Comparison of ENCODE assay signal across 1 cellular context in the genomic region with DNA sequence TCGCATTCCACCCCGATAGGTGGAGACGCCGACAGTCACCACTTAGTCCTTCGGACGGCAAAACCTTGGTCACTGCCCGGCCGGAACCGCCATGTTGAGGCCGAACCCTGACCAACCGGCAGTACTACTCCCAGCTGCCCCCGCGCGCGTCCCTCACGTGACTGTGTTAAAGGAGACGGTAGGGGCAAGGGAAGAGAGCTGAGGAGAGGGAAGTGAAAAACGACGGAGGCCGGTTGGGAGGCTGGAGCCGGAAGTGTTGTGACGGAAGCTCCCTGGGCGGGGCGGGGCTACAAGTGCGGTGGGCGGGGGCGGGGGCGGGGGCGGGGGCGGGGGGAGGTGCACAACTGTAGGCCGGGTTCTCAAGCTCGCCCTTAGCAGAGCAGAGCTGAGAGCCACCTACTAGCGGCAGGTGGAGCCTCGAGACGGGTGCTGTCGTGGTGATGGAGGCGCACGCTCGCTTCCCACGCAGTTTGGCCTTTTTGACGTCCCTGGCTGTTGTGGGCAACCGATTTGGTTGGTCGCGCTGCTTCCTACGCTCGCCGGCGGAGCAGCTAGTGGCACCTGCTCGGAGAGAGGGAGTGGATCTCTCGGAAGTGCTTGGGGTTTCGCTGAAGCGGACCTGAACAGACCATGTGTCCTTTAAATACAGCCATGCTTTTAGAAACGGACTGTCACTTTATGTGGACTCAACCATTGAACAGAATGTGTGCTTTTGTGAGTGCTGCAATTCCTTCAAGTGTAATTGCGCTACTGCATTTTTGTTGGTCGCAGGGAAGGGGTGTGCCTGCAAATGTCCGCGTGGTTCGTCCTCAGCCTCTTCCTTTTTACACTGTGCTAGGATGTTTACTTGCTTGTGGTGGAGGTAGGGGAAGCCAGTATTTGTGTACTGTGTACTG.
A peak's percentile ranks its signal among the peaks of the same experiment; 100 is the strongest.
TF ChIP-seq lines count a peak whose summit lies in the region.

A gene with protein sequence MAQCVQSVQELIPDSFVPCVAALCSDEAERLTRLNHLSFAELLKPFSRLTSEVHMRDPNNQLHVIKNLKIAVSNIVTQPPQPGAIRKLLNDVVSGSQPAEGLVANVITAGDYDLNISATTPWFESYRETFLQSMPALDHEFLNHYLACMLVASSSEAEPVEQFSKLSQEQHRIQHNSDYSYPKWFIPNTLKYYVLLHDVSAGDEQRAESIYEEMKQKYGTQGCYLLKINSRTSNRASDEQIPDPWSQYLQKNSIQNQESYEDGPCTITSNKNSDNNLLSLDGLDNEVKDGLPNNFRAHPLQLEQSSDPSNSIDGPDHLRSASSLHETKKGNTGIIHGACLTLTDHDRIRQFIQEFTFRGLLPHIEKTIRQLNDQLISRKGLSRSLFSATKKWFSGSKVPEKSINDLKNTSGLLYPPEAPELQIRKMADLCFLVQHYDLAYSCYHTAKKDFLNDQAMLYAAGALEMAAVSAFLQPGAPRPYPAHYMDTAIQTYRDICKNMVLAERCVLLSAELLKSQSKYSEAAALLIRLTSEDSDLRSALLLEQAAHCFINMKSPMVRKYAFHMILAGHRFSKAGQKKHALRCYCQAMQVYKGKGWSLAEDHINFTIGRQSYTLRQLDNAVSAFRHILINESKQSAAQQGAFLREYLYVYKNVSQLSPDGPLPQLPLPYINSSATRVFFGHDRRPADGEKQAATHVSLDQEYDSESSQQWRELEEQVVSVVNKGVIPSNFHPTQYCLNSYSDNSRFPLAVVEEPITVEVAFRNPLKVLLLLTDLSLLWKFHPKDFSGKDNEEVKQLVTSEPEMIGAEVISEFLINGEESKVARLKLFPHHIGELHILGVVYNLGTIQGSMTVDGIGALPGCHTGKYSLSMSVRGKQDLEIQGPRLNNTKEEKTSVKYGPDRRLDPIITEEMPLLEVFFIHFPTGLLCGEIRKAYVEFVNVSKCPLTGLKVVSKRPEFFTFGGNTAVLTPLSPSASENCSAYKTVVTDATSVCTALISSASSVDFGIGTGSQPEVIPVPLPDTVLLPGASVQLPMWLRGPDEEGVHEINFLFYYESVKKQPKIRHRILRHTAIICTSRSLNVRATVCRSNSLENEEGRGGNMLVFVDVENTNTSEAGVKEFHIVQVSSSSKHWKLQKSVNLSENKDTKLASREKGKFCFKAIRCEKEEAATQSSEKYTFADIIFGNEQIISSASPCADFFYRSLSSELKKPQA (N-terminal part only) (minus strand): TSS at position 130 of the 896 bp plus-strand sequence. CDS start 364 bp downstream, outside the sequence.

TF ChIP-seq in HepG2, 621 proteins besides CTCF, POLR2A, EP300 and RAD21 (continued from another document and continues in another):
- TF ChIP-seq, protein P1, sequence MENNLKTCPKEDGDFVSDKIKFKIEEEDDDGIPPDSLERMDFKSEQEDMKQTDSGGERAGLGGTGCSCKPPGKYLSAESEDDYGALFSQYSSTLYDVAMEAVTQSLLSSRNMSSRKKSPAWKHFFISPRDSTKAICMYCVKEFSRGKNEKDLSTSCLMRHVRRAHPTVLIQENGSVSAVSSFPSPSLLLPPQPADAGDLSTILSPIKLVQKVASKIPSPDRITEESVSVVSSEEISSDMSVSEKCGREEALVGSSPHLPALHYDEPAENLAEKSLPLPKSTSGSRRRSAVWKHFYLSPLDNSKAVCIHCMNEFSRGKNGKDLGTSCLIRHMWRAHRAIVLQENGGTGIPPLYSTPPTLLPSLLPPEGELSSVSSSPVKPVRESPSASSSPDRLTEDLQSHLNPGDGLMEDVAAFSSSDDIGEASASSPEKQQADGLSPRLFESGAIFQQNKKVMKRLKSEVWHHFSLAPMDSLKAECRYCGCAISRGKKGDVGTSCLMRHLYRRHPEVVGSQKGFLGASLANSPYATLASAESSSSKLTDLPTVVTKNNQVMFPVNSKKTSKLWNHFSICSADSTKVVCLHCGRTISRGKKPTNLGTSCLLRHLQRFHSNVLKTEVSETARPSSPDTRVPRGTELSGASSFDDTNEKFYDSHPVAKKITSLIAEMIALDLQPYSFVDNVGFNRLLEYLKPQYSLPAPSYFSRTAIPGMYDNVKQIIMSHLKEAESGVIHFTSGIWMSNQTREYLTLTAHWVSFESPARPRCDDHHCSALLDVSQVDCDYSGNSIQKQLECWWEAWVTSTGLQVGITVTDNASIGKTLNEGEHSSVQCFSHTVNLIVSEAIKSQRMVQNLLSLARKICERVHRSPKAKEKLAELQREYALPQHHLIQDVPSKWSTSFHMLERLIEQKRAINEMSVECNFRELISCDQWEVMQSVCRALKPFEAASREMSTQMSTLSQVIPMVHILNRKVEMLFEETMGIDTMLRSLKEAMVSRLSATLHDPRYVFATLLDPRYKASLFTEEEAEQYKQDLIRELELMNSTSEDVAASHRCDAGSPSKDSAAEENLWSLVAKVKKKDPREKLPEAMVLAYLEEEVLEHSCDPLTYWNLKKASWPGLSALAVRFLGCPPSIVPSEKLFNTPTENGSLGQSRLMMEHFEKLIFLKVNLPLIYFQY (CRISPR knock-in tag; IDR thresholded peaks at IDR 0.05; ENCODE audit: borderline replicate concordance), result 0 out of 2 replicates have a peak, but pooled peaks have one; percentile 6
- TF ChIP-seq NFE2L1 (CRISPR knock-in tag; IDR thresholded peaks at IDR 0.05; ENCODE audit: borderline replicate concordance), result no peak
- TF ChIP-seq HMGA1 (CRISPR knock-in tag; conservative IDR thresholded peaks at IDR 0.05), result no peak
- no peak for TF ChIP-seq ZNF703 (CRISPR knock-in tag; IDR thresholded peaks at IDR 0.05; ENCODE audit: borderline replicate concordance)
- no peak for TF ChIP-seq SCMH1 (CRISPR knock-in tag; IDR thresholded peaks at IDR 0.05; ENCODE audit: borderline replicate concordance)
- TF ChIP-seq, protein P2, sequence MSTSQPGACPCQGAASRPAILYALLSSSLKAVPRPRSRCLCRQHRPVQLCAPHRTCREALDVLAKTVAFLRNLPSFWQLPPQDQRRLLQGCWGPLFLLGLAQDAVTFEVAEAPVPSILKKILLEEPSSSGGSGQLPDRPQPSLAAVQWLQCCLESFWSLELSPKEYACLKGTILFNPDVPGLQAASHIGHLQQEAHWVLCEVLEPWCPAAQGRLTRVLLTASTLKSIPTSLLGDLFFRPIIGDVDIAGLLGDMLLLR (CRISPR knock-in tag; IDR thresholded peaks at IDR 0.05), result peak; percentile 88
- TF ChIP-seq, protein P3, sequence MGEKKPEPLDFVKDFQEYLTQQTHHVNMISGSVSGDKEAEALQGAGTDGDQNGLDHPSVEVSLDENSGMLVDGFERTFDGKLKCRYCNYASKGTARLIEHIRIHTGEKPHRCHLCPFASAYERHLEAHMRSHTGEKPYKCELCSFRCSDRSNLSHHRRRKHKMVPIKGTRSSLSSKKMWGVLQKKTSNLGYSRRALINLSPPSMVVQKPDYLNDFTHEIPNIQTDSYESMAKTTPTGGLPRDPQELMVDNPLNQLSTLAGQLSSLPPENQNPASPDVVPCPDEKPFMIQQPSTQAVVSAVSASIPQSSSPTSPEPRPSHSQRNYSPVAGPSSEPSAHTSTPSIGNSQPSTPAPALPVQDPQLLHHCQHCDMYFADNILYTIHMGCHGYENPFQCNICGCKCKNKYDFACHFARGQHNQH (CRISPR knock-in tag; IDR thresholded peaks at IDR 0.05), result no peak
- no peak for TF ChIP-seq ZSCAN12 (CRISPR knock-in tag; IDR thresholded peaks at IDR 0.05)
- 0 out of 2 replicates have a peak, but pooled peaks have one; percentile 26 for TF ChIP-seq TMF1 (CRISPR knock-in tag; IDR thresholded peaks at IDR 0.05; ENCODE audit: low read depth)
- TF ChIP-seq TOPORS (CRISPR knock-in tag; IDR thresholded peaks at IDR 0.05), result no peak
- TF ChIP-seq ZNF326 (CRISPR knock-in tag; IDR thresholded peaks at IDR 0.05; ENCODE audit: borderline replicate concordance), result no peak
- TF ChIP-seq ZNF589 (CRISPR knock-in tag; conservative IDR thresholded peaks at IDR 0.05), result peak; percentile 24; the same call in 1 of the 2 replicates
- TF ChIP-seq, protein P4, sequence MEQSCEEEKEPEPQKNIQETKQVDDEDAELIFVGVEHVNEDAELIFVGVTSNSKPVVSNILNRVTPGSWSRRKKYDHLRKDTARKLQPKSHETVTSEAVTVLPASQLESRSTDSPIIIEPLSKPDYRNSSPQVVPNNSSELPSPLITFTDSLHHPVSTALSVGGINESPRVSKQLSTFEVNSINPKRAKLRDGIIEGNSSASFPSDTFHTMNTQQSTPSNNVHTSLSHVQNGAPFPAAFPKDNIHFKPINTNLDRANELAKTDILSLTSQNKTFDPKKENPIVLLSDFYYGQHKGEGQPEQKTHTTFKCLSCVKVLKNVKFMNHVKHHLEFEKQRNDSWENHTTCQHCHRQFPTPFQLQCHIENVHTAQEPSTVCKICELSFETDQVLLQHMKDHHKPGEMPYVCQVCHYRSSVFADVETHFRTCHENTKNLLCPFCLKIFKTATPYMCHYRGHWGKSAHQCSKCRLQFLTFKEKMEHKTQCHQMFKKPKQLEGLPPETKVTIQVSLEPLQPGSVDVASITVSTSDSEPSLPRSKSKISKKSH (CRISPR knock-in tag; IDR thresholded peaks at IDR 0.05; ENCODE audit: borderline replicate concordance), result no peak; the same call in 1 of the 2 replicates
- TF ChIP-seq SRSF4 (IDR thresholded peaks at IDR 0.05; ENCODE audit: low read depth, low read length, poor library complexity, severe bottlenecking), result no peak
- peak; percentile 93 for TF ChIP-seq CBX1 (IDR thresholded peaks at IDR 0.05; ENCODE audit: low read depth)
- TF ChIP-seq FOXK2 (IDR thresholded peaks at IDR 0.05), result no peak
- TF ChIP-seq NR2F1 (CRISPR knock-in tag; IDR thresholded peaks at IDR 0.05), result no peak
- TF ChIP-seq, protein P5, sequence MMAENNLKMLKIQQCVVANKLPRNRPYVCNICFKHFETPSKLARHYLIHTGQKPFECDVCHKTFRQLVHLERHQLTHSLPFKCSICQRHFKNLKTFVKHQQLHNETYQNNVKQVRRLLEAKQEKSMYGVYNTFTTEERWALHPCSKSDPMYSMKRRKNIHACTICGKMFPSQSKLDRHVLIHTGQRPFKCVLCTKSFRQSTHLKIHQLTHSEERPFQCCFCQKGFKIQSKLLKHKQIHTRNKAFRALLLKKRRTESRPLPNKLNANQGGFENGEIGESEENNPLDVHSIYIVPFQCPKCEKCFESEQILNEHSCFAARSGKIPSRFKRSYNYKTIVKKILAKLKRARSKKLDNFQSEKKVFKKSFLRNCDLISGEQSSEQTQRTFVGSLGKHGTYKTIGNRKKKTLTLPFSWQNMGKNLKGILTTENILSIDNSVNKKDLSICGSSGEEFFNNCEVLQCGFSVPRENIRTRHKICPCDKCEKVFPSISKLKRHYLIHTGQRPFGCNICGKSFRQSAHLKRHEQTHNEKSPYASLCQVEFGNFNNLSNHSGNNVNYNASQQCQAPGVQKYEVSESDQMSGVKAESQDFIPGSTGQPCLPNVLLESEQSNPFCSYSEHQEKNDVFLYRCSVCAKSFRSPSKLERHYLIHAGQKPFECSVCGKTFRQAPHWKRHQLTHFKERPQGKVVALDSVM (CRISPR knock-in tag; IDR thresholded peaks at IDR 0.05), result peak; percentile 94
- TF ChIP-seq, protein P6, sequence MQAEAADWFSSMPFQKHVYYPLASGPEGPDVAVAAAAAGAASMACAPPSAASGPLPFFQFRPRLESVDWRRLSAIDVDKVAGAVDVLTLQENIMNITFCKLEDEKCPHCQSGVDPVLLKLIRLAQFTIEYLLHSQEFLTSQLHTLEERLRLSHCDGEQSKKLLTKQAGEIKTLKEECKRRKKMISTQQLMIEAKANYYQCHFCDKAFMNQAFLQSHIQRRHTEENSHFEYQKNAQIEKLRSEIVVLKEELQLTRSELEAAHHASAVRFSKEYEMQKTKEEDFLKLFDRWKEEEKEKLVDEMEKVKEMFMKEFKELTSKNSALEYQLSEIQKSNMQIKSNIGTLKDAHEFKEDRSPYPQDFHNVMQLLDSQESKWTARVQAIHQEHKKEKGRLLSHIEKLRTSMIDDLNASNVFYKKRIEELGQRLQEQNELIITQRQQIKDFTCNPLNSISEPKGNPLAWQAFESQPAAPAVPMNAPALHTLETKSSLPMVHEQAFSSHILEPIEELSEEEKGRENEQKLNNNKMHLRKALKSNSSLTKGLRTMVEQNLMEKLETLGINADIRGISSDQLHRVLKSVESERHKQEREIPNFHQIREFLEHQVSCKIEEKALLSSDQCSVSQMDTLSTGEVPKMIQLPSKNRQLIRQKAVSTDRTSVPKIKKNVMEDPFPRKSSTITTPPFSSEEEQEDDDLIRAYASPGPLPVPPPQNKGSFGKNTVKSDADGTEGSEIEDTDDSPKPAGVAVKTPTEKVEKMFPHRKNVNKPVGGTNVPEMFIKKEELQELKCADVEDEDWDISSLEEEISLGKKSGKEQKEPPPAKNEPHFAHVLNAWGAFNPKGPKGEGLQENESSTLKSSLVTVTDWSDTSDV (CRISPR knock-in tag; IDR thresholded peaks at IDR 0.05), result 0 out of 2 replicates have a peak, but pooled peaks have one; percentile 51
- peak; percentile 86 for TF ChIP-seq CENPT (CRISPR knock-in tag; IDR thresholded peaks at IDR 0.05; ENCODE audit: low read depth)
- peak; percentile 94 for TF ChIP-seq ASH2L (IDR thresholded peaks at IDR 0.05; ENCODE audit: insufficient read length, low read depth, low read length)
- 0 out of 2 replicates have a peak, but pooled peaks have one; percentile 12 for TF ChIP-seq GLI4 (CRISPR knock-in tag; IDR thresholded peaks at IDR 0.05; ENCODE audit: borderline replicate concordance)
- TF ChIP-seq, protein P7, sequence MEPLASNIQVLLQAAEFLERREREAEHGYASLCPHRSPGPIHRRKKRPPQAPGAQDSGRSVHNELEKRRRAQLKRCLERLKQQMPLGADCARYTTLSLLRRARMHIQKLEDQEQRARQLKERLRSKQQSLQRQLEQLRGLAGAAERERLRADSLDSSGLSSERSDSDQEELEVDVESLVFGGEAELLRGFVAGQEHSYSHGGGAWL (CRISPR knock-in tag; IDR thresholded peaks at IDR 0.05), result peak; percentile 79
- no peak; the same call in 1 of the 2 replicates for TF ChIP-seq WIZ (CRISPR knock-in tag; IDR thresholded peaks at IDR 0.05)
- TF ChIP-seq ZBTB21 (CRISPR knock-in tag; IDR thresholded peaks at IDR 0.05), result no peak
- TF ChIP-seq, protein P8, sequence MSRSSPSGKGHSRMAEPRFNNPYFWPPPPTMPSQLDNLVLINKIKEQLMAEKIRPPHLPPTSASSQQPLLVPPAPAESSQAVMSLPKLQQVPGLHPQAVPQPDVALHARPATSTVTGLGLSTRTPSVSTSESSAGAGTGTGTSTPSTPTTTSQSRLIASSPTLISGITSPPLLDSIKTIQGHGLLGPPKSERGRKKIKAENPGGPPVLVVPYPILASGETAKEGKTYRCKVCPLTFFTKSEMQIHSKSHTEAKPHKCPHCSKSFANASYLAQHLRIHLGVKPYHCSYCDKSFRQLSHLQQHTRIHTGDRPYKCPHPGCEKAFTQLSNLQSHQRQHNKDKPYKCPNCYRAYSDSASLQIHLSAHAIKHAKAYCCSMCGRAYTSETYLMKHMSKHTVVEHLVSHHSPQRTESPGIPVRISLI (CRISPR knock-in tag; IDR thresholded peaks at IDR 0.05; ENCODE audit: borderline replicate concordance), result no peak; the same call in 1 of the 2 replicates
- TF ChIP-seq NFIC (IDR thresholded peaks at IDR 0.05; ENCODE audit: low read length), result no peak; the same call in 1 of the 2 replicates
- TF ChIP-seq MEIS1 (CRISPR knock-in tag; IDR thresholded peaks at IDR 0.05; ENCODE audit: borderline replicate concordance), result 0 out of 2 replicates have a peak, but pooled peaks have one; percentile 36
- TF ChIP-seq CEBPG (CRISPR knock-in tag; IDR thresholded peaks at IDR 0.05), result 0 out of 2 replicates have a peak, but pooled peaks have one; percentile 8
- TF ChIP-seq RARG (CRISPR knock-in tag; IDR thresholded peaks at IDR 0.05; ENCODE audit: low read depth), result no peak
- TF ChIP-seq FOXM1 (CRISPR knock-in tag; IDR thresholded peaks at IDR 0.05), result no peak; the same call in 1 of the 2 replicates
- TF ChIP-seq, protein P9, sequence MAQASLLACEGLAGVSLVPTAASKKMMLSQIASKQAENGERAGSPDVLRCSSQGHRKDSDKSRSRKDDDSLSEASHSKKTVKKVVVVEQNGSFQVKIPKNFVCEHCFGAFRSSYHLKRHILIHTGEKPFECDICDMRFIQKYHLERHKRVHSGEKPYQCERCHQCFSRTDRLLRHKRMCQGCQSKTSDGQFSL (CRISPR knock-in tag; IDR thresholded peaks at IDR 0.05), result peak; percentile 78
- TF ChIP-seq ZNF775 (CRISPR knock-in tag; IDR thresholded peaks at IDR 0.05; ENCODE audit: borderline replicate concordance), result no peak
- no peak for TF ChIP-seq KLF11 (CRISPR knock-in tag; IDR thresholded peaks at IDR 0.05)
- no peak for TF ChIP-seq ZSCAN31 (CRISPR knock-in tag; IDR thresholded peaks at IDR 0.05; ENCODE audit: low read depth)
